In genomic region chr7:30969604-30969970, GRCh38 we compare ENCODE assay signal across 18 cellular contexts. TPM values are rescaled to one million over a fixed set of nuclear protein-coding genes. Genes with fewer than 3 reads are reported as not detected.
DNase-seq lines count a peak whose midpoint lies in the region; ATAC-seq and TF ChIP-seq lines count a peak whose summit lies in the region.
"Had no signal": no experiment of that assay in that cellular context is flagged by ENCODE, and none has a peak within 500 bp of the region (broad histone marks: within the 10 kb centered on the region; RNA-seq: fewer than 3 reads in every experiment).

No MANE protein-coding gene starts in this region.

- no peaks in the 10 kb centered on the region for H3K27me3 ChIP-seq in neuronal stem cell (ENCODE audit: control insufficient read depth in 3 of 3, insufficient read depth in 3 of 3, low read depth in 1 of 3, low read length in 3 of 3)
- no peaks in the 10 kb centered on the region for H3K27me3 ChIP-seq in aorta (ENCODE audit: control insufficient read depth in 1 of 2, insufficient read depth in 2 of 2, low read length in 1 of 2)
- H3K27me3 ChIP-seq in Peyer's patch = no peaks in the 10 kb centered on the region

- peak overlapping the region; percentile 24 for H2BK12ac ChIP-seq in neuronal stem cell (ENCODE audit: low read length)

- no CpG with 5 or more reads among the region's 1 CpG for WGBS in neuronal stem cell (ENCODE audit: extremely low coverage in 2 of 2, insufficient read length in 2 of 2, insufficient replicate concordance in 1 of 2), 2 donors
- 92 to 100% methylated on average over 1 of the region's 1 CpG for WGBS in aorta, 2 donors

- H2AK5ac ChIP-seq in neuronal stem cell (ENCODE audit: low read depth, low read length) = no peak overlapping the region

- intact Hi-C loops in aorta (cut with DNase I) = no loop called here

- no peaks in the 10 kb centered on the region for H3K9me3 ChIP-seq in neuronal stem cell (replicated peaks in 1 of 2; ENCODE audit: control insufficient read depth in 2 of 2, insufficient read depth in 1 of 2, low read depth in 1 of 2, low read length in 2 of 2)
- no peaks in the 10 kb centered on the region for H3K9me3 ChIP-seq in aorta (ENCODE audit: control insufficient read depth, low read length)
- H3K9me3 ChIP-seq in Peyer's patch = no peaks in the 10 kb centered on the region

- no peaks in the 10 kb centered on the region for H3K36me3 ChIP-seq in neuronal stem cell (replicated peaks in 1 of 2; ENCODE audit: control insufficient read depth in 2 of 2, insufficient read depth in 2 of 2, low read length in 2 of 2)
- no peaks in the 10 kb centered on the region for H3K36me3 ChIP-seq in aorta (ENCODE audit: control insufficient read depth in 1 of 2, insufficient read depth in 2 of 2, low read length in 1 of 2)
- no peaks in the 10 kb centered on the region for H3K36me3 ChIP-seq in Peyer's patch

- ATAC-seq in aorta (ENCODE audit: low FRiP score) (peak; percentile 12), HG03196 (IDR thresholded peaks at IDR 0.05; ENCODE audit: unreplicated experiment) (no peak)
- ATAC-seq: CD8-positive, alpha-beta T cell; HCT116 had no signal

- no peak overlapping the region for H2BK5ac ChIP-seq in neuronal stem cell (ENCODE audit: low read length)

- no peak overlapping the region for H4K91ac ChIP-seq in neuronal stem cell (ENCODE audit: low read depth, low read length, poor library complexity)

- peak; percentile 2 for DNase-seq in stimulated activated CD4-positive, alpha-beta T cell treated with anti-CD3 and anti-CD28 coated beads, Interleukin-4, amount 100 ng/mL, for 24 hours
- DNase-seq in stimulated activated CD4-positive, alpha-beta T cell treated with anti-CD3 and anti-CD28 coated beads, Interleukin-2, amount 100 ng/mL, for 48 hours = no peak
- DNase-seq in ecto neural progenitor cell (ENCODE audit: low spot score) (peak; percentile 39), neuronal stem cell (ENCODE audit: low spot score) (no peak), aorta (no peak), Peyer's patch (no peak), NOMO-1 (lab: John Stamatoyannopoulos, UW; ENCODE audit: unreplicated experiment in 2 of 2) (no peak)
- DNase-seq: ACHN, COR-L47, DND-41, GDM1 had no signal

- H3K79me1 ChIP-seq in neuronal stem cell (ENCODE audit: low read depth, low read length) = no peaks in the 10 kb centered on the region

- H4K8ac ChIP-seq in neuronal stem cell (ENCODE audit: low read depth, low read length) = no peak overlapping the region

- H3K27ac ChIP-seq in neuronal stem cell (replicated peaks; ENCODE audit: low read length) (no peak overlapping the region), aorta (ENCODE audit: low read depth in 1 of 2, low read length in 2 of 2) (no peak overlapping the region), Peyer's patch (no peak overlapping the region)

- TF ChIP-seq POLR2A in Peyer's patch (IDR thresholded peaks at IDR 0.05) = no peak

- H3K4me2 ChIP-seq in neuronal stem cell (ENCODE audit: insufficient read depth, low read length, poor library complexity, severe bottlenecking) = no peak overlapping the region

- no peak overlapping the region for H3K14ac ChIP-seq in neuronal stem cell (ENCODE audit: low read length)

- no peak overlapping the region for H2BK120ac ChIP-seq in neuronal stem cell (ENCODE audit: low read depth, low read length)

- H3K4me3 ChIP-seq in neuronal stem cell (ENCODE audit: low read length in 2 of 2) = no peak overlapping the region
- H3K4me3 ChIP-seq in aorta (ENCODE audit: low read length in 2 of 2) = no peak overlapping the region
- H3K4me3 ChIP-seq in Peyer's patch = no peak overlapping the region

- no peak for TF ChIP-seq CTCF in Peyer's patch (IDR thresholded peaks at IDR 0.05)

- no peak overlapping the region for H2BK15ac ChIP-seq in neuronal stem cell (ENCODE audit: low read length)

- H2AFZ ChIP-seq in neuronal stem cell (ENCODE audit: low read length) = no peak overlapping the region

- H3K18ac ChIP-seq in neuronal stem cell (ENCODE audit: low read length) = no peak overlapping the region

- H3K9ac ChIP-seq in neuronal stem cell (ENCODE audit: low read depth, low read length, poor library complexity) = no peak overlapping the region

- no peak overlapping the region for H3K23ac ChIP-seq in neuronal stem cell (ENCODE audit: low read depth, low read length, poor library complexity)

- H3K4me1 ChIP-seq in neuronal stem cell (ENCODE audit: control insufficient read depth in 2 of 2, insufficient read depth in 1 of 2, low read depth in 1 of 2, low read length in 2 of 2) (peaks cover 0 to 3% of the 10 kb centered on the region in 2 donors), aorta (ENCODE audit: control insufficient read depth in 1 of 2, insufficient read depth in 2 of 2, low read length in 2 of 2) (no peaks in the 10 kb centered on the region), Peyer's patch (peaks cover 0 to 4% (median 0%) of the 10 kb centered on the region in 4 donors)

- no peak overlapping the region for H3K4ac ChIP-seq in neuronal stem cell (ENCODE audit: low read length)

RNA-seq across cellular contexts. Expression of gene GHRHR, which starts 5.8 kb away (rescaled TPM):
- 0.39 TPM for polyA plus RNA-seq in neuronal stem cell (2013, experiment 1 of 2)
- 0.08 TPM for polyA plus RNA-seq in neuronal stem cell (2013, experiment 2 of 2)
- 1 to 10 TPM; 1.3 to 1.4 TPM for total RNA-seq in aorta
- polyA plus RNA-seq in aorta = 1 to 10 TPM in 1 of 2 donors, not detected in 1; 3.3 TPM
- not detected for total RNA-seq in Peyer's patch
- total RNA-seq: A172; CD8-positive, alpha-beta T cell; HT1080 had no signal
- polyA plus RNA-seq: CD14-positive monocyte, IgD-negative memory B cell had no signal

RNA-seq across cellular contexts. Expression of gene AQP1, which starts 57.9 kb away (rescaled TPM):
- 0.47 TPM for polyA plus RNA-seq in neuronal stem cell (2013, experiment 1 of 2)
- 0.46 TPM for polyA plus RNA-seq in neuronal stem cell (2013, experiment 2 of 2)
- total RNA-seq in aorta = 1,000 to 10,000 TPM in 1 of 2 donors, 100 to 1,000 TPM in 1; 680 to 1,062 TPM
- 100 to 1,000 TPM; 370 to 962 TPM for polyA plus RNA-seq in aorta
- total RNA-seq in Peyer's patch = 10 to 100 TPM; 12.4 to 86.5 (median 71.5) TPM
- total RNA-seq: HT1080 had no signal
- polyA plus RNA-seq: CD14-positive monocyte, IgD-negative memory B cell had no signal

Comparison
In these comparisons a context has a peak if more than half of its experiments do, and no peak if none do; other contexts are left out.
1. DNase-seq: peak in stimulated activated CD4-positive, alpha-beta T cell treated with anti-CD3 and anti-CD28 coated beads, Interleukin-4, amount 100 ng/mL, for 24 hours (single experiment) and ecto neural progenitor cell (single experiment); none in stimulated activated CD4-positive, alpha-beta T cell treated with anti-CD3 and anti-CD28 coated beads, Interleukin-2, amount 100 ng/mL, for 48 hours (0 of 2), neuronal stem cell (single experiment), aorta (0 of 2), Peyer's patch (0 of 3) and NOMO-1 (0 of 2).
2. RNA of gene AQP1, which starts 57.9 kb away (total RNA-seq): 680 to 1,062 TPM in aorta; 12.4 to 86.5 TPM in Peyer's patch; every median in the first group is over 4 times any median in the second.